1 cellular context compared by ENCODE assay signal in the genomic region with DNA sequence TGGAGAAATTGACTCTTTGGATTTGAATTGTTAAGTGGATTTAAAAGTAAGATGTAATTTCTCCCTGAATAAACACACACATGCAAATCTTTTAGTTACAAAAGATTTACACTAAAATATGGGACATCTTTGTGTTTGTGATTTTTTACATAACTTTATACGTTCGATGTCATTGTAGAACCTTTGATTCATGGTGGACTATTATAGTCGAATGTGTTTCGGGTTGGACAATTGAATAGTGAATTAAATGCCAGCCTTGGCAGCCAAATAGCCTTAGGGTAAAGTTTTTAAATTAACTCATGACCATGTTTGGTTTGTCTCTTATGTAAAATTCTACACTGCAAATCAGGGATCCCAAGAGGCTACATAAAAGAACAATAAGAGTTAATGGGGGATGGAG.
TF ChIP-seq lines count a peak whose summit lies in the region.

No MANE protein-coding gene starts in this region.

TF ChIP-seq in GM23338, 12 proteins besides CTCF, POLR2A, EP300 and RAD21 (continued from another document):
- TF ChIP-seq ZNF331 (CRISPR knock-in tag; IDR thresholded peaks at IDR 0.05; ENCODE audit: low read depth) (no peak), CREB1 (CRISPR knock-in tag; IDR thresholded peaks at IDR 0.05; ENCODE audit: low read depth) (no peak), EZH2phosphoT487 (IDR thresholded peaks at IDR 0.05; ENCODE audit: unreplicated experiment) (no peak), STAT1 (IDR thresholded peaks at IDR 0.05; ENCODE audit: unreplicated experiment) (no peak), POLR2AphosphoS5 (IDR thresholded peaks at IDR 0.05; ENCODE audit: low read depth) (no peak), ZNF114 (CRISPR knock-in tag; IDR thresholded peaks at IDR 0.05) (no peak), EZH2 (IDR thresholded peaks at IDR 0.05; ENCODE audit: low read depth, unreplicated experiment) (no peak), JUNB (IDR thresholded peaks at IDR 0.05; ENCODE audit: unreplicated experiment) (no peak), NANOG (IDR thresholded peaks at IDR 0.05; ENCODE audit: borderline replicate concordance) (no peak)
- TF ChIP-seq, protein P1, sequence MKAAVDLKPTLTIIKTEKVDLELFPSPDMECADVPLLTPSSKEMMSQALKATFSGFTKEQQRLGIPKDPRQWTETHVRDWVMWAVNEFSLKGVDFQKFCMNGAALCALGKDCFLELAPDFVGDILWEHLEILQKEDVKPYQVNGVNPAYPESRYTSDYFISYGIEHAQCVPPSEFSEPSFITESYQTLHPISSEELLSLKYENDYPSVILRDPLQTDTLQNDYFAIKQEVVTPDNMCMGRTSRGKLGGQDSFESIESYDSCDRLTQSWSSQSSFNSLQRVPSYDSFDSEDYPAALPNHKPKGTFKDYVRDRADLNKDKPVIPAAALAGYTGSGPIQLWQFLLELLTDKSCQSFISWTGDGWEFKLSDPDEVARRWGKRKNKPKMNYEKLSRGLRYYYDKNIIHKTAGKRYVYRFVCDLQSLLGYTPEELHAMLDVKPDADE (IDR thresholded peaks at IDR 0.05) = no peak
- TF ChIP-seq, protein P2, sequence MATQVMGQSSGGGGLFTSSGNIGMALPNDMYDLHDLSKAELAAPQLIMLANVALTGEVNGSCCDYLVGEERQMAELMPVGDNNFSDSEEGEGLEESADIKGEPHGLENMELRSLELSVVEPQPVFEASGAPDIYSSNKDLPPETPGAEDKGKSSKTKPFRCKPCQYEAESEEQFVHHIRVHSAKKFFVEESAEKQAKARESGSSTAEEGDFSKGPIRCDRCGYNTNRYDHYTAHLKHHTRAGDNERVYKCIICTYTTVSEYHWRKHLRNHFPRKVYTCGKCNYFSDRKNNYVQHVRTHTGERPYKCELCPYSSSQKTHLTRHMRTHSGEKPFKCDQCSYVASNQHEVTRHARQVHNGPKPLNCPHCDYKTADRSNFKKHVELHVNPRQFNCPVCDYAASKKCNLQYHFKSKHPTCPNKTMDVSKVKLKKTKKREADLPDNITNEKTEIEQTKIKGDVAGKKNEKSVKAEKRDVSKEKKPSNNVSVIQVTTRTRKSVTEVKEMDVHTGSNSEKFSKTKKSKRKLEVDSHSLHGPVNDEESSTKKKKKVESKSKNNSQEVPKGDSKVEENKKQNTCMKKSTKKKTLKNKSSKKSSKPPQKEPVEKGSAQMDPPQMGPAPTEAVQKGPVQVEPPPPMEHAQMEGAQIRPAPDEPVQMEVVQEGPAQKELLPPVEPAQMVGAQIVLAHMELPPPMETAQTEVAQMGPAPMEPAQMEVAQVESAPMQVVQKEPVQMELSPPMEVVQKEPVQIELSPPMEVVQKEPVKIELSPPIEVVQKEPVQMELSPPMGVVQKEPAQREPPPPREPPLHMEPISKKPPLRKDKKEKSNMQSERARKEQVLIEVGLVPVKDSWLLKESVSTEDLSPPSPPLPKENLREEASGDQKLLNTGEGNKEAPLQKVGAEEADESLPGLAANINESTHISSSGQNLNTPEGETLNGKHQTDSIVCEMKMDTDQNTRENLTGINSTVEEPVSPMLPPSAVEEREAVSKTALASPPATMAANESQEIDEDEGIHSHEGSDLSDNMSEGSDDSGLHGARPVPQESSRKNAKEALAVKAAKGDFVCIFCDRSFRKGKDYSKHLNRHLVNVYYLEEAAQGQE (IDR thresholded peaks at IDR 0.05; ENCODE audit: unreplicated experiment) = no peak
